In genomic region chr5:138634804-138635203, GRCh38 we compare ENCODE assay signal across 1 cellular context.
A peak's percentile ranks its signal among the peaks of the same experiment; 100 is the strongest.
TF ChIP-seq lines count a peak whose summit lies in the region.

No MANE protein-coding gene starts in this region.

TF ChIP-seq in K562, 482 proteins besides CTCF, POLR2A, EP300 and RAD21:
- TF ChIP-seq ZNF512 (tag; IDR thresholded peaks at IDR 0.05): peak; percentile 64
